ENCODE assay signal across 14 cellular contexts in the genomic region with DNA sequence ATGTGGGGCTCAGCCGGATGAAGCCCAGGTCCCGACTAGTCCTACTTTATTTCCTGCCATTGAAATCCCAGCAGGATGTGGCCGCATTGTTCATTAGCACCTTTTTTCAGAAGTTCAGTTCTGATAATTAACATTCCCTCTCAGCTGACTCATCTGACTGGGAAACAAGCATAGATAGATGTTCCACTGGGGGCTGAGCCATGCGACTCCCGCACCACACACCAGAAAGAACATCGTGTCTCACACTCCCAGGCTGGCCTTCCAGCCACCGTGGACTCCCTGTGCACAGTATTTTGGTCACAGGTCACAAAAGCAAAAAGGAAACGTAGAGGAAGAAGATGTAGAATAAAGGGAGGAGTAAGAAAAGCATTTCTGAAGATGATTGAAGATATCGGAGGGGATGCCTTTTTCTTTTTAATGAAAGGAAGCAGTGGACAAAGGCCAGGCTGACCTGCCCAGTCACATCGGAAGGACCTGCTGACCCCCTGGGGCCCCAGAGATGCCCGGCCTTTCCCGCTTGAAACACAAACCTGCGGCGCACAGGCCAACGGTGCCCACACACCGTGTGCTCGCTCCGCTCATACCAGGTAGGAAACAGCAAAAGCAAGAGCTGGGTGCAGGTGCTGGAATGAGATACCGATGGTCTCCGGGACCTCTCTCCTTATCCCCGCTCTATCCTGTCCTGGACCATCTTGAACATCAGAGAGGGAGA. TPM values are rescaled to one million over a fixed set of nuclear protein-coding genes. Genes with fewer than 3 reads are reported as not detected.
DNase-seq lines count a peak whose midpoint lies in the region; ATAC-seq, FAIRE-seq and TF ChIP-seq lines count a peak whose summit lies in the region.
"Had no signal": no experiment of that assay in that cellular context is flagged by ENCODE, and none has a peak within 500 bp of the region (broad histone marks: within the 10 kb centered on the region; RNA-seq: fewer than 3 reads in every experiment).

No MANE protein-coding gene starts in this region.

- H3K27me3 ChIP-seq in endothelial cell of umbilical vein (ENCODE audit: control insufficient read depth in 2 of 2, insufficient read depth in 2 of 2, low read length in 2 of 2) (no peaks in the 10 kb centered on the region), right lobe of liver (no peaks in the 10 kb centered on the region), subcutaneous abdominal adipose tissue (ENCODE audit: control insufficient read depth in 5 of 5, insufficient read depth in 4 of 5, low read length in 5 of 5) (no peaks in the 10 kb centered on the region)

- H3K4me3 Mint-ChIP-seq in stimulated activated effector memory CD8-positive, alpha-beta T cell treated with anti-CD3 and anti-CD28 coated beads, Interleukin-12 subunit alpha, Interleukin-12 subunit beta, amount 100 ng/mL, for 72 hours: no peak overlapping the region

- CTCF ChIA-PET in endothelial cell of umbilical vein (lab: Charles Lee): interaction anchor here (1.9 kb wide), 1 partner anchor 12 kb away, joined by 7 read pairs; a partner anchor contains a TSS

- H3K27ac Mint-ChIP-seq in stimulated activated effector memory CD8-positive, alpha-beta T cell treated with anti-CD3 and anti-CD28 coated beads, Interleukin-12 subunit alpha, Interleukin-12 subunit beta, amount 100 ng/mL, for 72 hours: no peak overlapping the region

- no TSS peak for BruUV-seq in endothelial cell of umbilical vein (replicated peaks; lab: Mats Ljungman, UMichigan)

- POLR2A ChIA-PET in endothelial cell of umbilical vein (lab: Charles Lee): no interaction called here

- H3K4me1 Mint-ChIP-seq in stimulated activated effector memory CD8-positive, alpha-beta T cell treated with anti-CD3 and anti-CD28 coated beads, Interleukin-12 subunit alpha, Interleukin-12 subunit beta, amount 100 ng/mL, for 72 hours: no peaks in the 10 kb centered on the region

- peak overlapping the region; percentile 9 for H3K4me2 ChIP-seq in endothelial cell of umbilical vein (ENCODE audit: insufficient read depth, low read length)

- H3K79me2 ChIP-seq in endothelial cell of umbilical vein (ENCODE audit: control insufficient read depth, insufficient read depth, low read length): peaks cover 32% of the 10 kb centered on the region

- H3K9me3 ChIP-seq in endothelial cell of umbilical vein (replicated peaks; ENCODE audit: control insufficient read depth, insufficient read depth, low read length) (no peaks in the 10 kb centered on the region), right lobe of liver (no peaks in the 10 kb centered on the region), subcutaneous abdominal adipose tissue (ENCODE audit: control insufficient read depth in 5 of 5, low read length in 5 of 5) (no peaks in the 10 kb centered on the region)

- TF ChIP-seq POLR2A in endothelial cell of umbilical vein (IDR thresholded peaks at IDR 0.05; ENCODE audit: low read depth, low read length): no peak
- TF ChIP-seq POLR2A in right lobe of liver (IDR thresholded peaks at IDR 0.05): no peak

- peak; percentile 97 for FAIRE-seq in endothelial cell of umbilical vein (lab: Jason Lieb, UNC)

- peaks cover 40% of the 10 kb centered on the region for H3K4me1 ChIP-seq in endothelial cell of umbilical vein (ENCODE audit: control insufficient read depth, extremely low read depth, insufficient read depth, low read length)
- peaks cover 0 to 2% (median under 1%) of the 10 kb centered on the region in 4 donors for H3K4me1 ChIP-seq in right lobe of liver
- peaks cover 0 to 38% (median 6%) of the 10 kb centered on the region in 5 donors for H3K4me1 ChIP-seq in subcutaneous abdominal adipose tissue (ENCODE audit: control insufficient read depth in 5 of 5, insufficient read depth in 5 of 5, low read length in 5 of 5)

- peak overlapping the region; percentile 58 for H3K27ac ChIP-seq in endothelial cell of umbilical vein (ENCODE audit: insufficient read depth, low read depth, low read length)
- no peak overlapping the region for H3K27ac ChIP-seq in right lobe of liver
- peak overlapping the region; percentile 41 for H3K27ac ChIP-seq in subcutaneous abdominal adipose tissue (ENCODE audit: low read depth, low read length)

- H4K20me1 ChIP-seq in endothelial cell of umbilical vein (replicated peaks; ENCODE audit: control insufficient read depth, extremely low read depth, insufficient read depth, low read length): no peaks in the 10 kb centered on the region

- H3K9me1 ChIP-seq in endothelial cell of umbilical vein (replicated peaks; ENCODE audit: control insufficient read depth, extremely low read depth, insufficient read depth, low read length): no peaks in the 10 kb centered on the region

- peak; percentile 30 for DNase-seq in SW480 (ENCODE audit: low spot score)
- DNase-seq in endothelial cell of umbilical vein (ENCODE audit: low read depth, low spot score): peak; percentile 86
- DNase-seq in right lobe of liver: no peak
- DNase-seq in stimulated activated effector memory CD8-positive, alpha-beta T cell treated with anti-CD3 and anti-CD28 coated beads, Interleukin-12 subunit alpha, Interleukin-12 subunit beta, amount 100 ng/mL, for 72 hours (ENCODE audit: low spot score in 2 of 2): no peak
- no peak for DNase-seq in NCI-H774 (lab: John Stamatoyannopoulos, UW)
- DNase-seq in amniotic stem cell (lab: John Stamatoyannopoulos, UW): no peak
- no peak for DNase-seq in NOMO-1 treated with DMSO at 0.1 percent for 48 hours (lab: John Stamatoyannopoulos, UW; ENCODE audit: unreplicated experiment)
- DNase-seq: activated CD4-positive, alpha-beta T cell treated with anti-CD3 and anti-CD28 coated beads for 1 hour; activated effector memory CD4-positive, alpha-beta T cell treated with anti-CD3 and anti-CD28 coated beads, Interleukin-2, amount 50 U/mL, for 16 hours; H7; NCI-H1694; stimulated activated CD4-positive, alpha-beta T cell treated with anti-CD3 and anti-CD28 coated beads, Interleukin-15, amount 100 ng/mL, for 24 hours had no signal

- no peak for TF ChIP-seq CTCF in endothelial cell of umbilical vein (IDR thresholded peaks at IDR 0.05; ENCODE audit: extremely low read depth in 1 of 2, insufficient read depth in 1 of 2, low read depth in 1 of 2, low read length in 2 of 2)
- TF ChIP-seq CTCF in right lobe of liver (IDR thresholded peaks at IDR 0.05): no peak

- peak; percentile 12 to 74 (median 48) for ATAC-seq in right lobe of liver
- ATAC-seq in stimulated activated effector memory CD8-positive, alpha-beta T cell treated with anti-CD3 and anti-CD28 coated beads, Interleukin-12 subunit alpha, Interleukin-12 subunit beta, amount 100 ng/mL, for 72 hours: no peak

- intact Hi-C loops in endothelial cell of umbilical vein (cut with micrococcal nuclease) (loop anchor here (1.0 kb wide), 3 partner anchors 12 to 58 kb away; a partner anchor contains a TSS), right lobe of liver (cut with DNase I) (no loop called here)

- no peak overlapping the region for H2AFZ ChIP-seq in endothelial cell of umbilical vein (ENCODE audit: low read depth, low read length)

- H3K9ac ChIP-seq in endothelial cell of umbilical vein (replicated peaks; ENCODE audit: extremely low read depth, insufficient read depth, low read length) (peak overlapping the region; percentile 29), subcutaneous abdominal adipose tissue (ENCODE audit: low read length in 5 of 5) (peak overlapping the region in 1 of 5 donors; percentile 25)

- no peaks in the 10 kb centered on the region for H3K9me3 Mint-ChIP-seq in stimulated activated effector memory CD8-positive, alpha-beta T cell treated with anti-CD3 and anti-CD28 coated beads, Interleukin-12 subunit alpha, Interleukin-12 subunit beta, amount 100 ng/mL, for 72 hours

- dilution Hi-C loops in endothelial cell of umbilical vein (cut with MboI; ENCODE audit: extremely low pct_ligation_motif_present, low sequenced_read_pairs): no loop called here

- H3K36me3 ChIP-seq in endothelial cell of umbilical vein (ENCODE audit: control insufficient read depth in 2 of 2, extremely low read depth in 1 of 2, insufficient read depth in 2 of 2, low read length in 2 of 2) (peaks cover 0 to 10% of the 10 kb centered on the region in 2 experiments), right lobe of liver (no peaks in the 10 kb centered on the region), subcutaneous abdominal adipose tissue (ENCODE audit: control insufficient read depth in 5 of 5, insufficient read depth in 5 of 5, low read length in 5 of 5) (peaks cover 0 to 16% (median 11%) of the 10 kb centered on the region in 5 donors)

- 72% methylated on average over 11 of the region's 21 CpGs for WGBS in right lobe of liver (ENCODE audit: insufficient coverage, low coverage, low lambda C conversion rate, missing lambda C conversion rate)

- H3K4me3 ChIP-seq in endothelial cell of umbilical vein (replicated peaks in 1 of 3; ENCODE audit: insufficient read depth in 1 of 3, low read depth in 1 of 3, low read length in 3 of 3): no peak overlapping the region
- no peak overlapping the region for H3K4me3 ChIP-seq in right lobe of liver
- H3K4me3 ChIP-seq in subcutaneous abdominal adipose tissue (ENCODE audit: low read depth in 1 of 5, low read length in 5 of 5): peak overlapping the region in 1 of 5 donors; percentile 9
- H3K4me3 ChIP-seq: coronary artery had no signal

- no peaks in the 10 kb centered on the region for H3K36me3 Mint-ChIP-seq in stimulated activated effector memory CD8-positive, alpha-beta T cell treated with anti-CD3 and anti-CD28 coated beads, Interleukin-12 subunit alpha, Interleukin-12 subunit beta, amount 100 ng/mL, for 72 hours

RNA-seq across cellular contexts. Expression of a gene that starts 11.8 kb away (rescaled TPM):
- total RNA-seq in endothelial cell of umbilical vein (72.6 and 75.8 TPM in 2 replicates), right lobe of liver (10 to 100 TPM in 3 of 6 experiments, 1 to 10 TPM in 3; 6.4 to 18.1 (median 11.1) TPM)
- 50.8 and 54.5 TPM in 2 replicates for polyA plus RNA-seq in endothelial cell of umbilical vein
- polyA plus RNA-seq in endothelial cell of umbilical vein (2011; cell fraction: cytosol; rRNA removed): 55.6 and 63.8 TPM in 2 replicates
- polyA plus RNA-seq in endothelial cell of umbilical vein (2011; cell fraction: nucleus; rRNA removed): 54.4 and 62.9 TPM in 2 replicates
- 45.5 and 51.6 TPM in 2 replicates for polyA plus RNA-seq in endothelial cell of umbilical vein (2012)
- 156 and 158 TPM in 2 replicates for polyA minus RNA-seq in endothelial cell of umbilical vein
- not detected for polyA minus RNA-seq in endothelial cell of umbilical vein (2011; cell fraction: cytosol; rRNA and poly(A)+ RNA removed)
- polyA minus RNA-seq in endothelial cell of umbilical vein (2011; cell fraction: nucleus; rRNA and poly(A)+ RNA removed): 79.6 and 96.9 TPM in 2 replicates

RNA-seq across cellular contexts. Expression of a gene that starts 28.7 kb away (rescaled TPM):
- total RNA-seq in endothelial cell of umbilical vein: 4.0 and 5.3 TPM in 2 replicates
- 0.17 and 0.25 TPM in 2 replicates for polyA plus RNA-seq in endothelial cell of umbilical vein
- polyA plus RNA-seq in endothelial cell of umbilical vein (2011; cell fraction: cytosol; rRNA removed): 0.14 and 0.17 TPM in 2 replicates
- 3.7 and 4.7 TPM in 2 replicates for polyA plus RNA-seq in endothelial cell of umbilical vein (2011; cell fraction: nucleus; rRNA removed)
- 0.40 and 0.90 TPM in 2 replicates for polyA plus RNA-seq in endothelial cell of umbilical vein (2012)
- 9.8 and 10.3 TPM in 2 replicates for polyA minus RNA-seq in endothelial cell of umbilical vein
- 1.8 TPM for polyA minus RNA-seq in endothelial cell of umbilical vein (2011; cell fraction: cytosol; rRNA and poly(A)+ RNA removed)
- 22.9 and 26.7 TPM in 2 replicates for polyA minus RNA-seq in endothelial cell of umbilical vein (2011; cell fraction: nucleus; rRNA and poly(A)+ RNA removed)
- total RNA-seq in right lobe of liver: 1 to 10 TPM in 2 of 6 experiments, under 1 TPM in 4; 0.19 to 1.4 (median 0.65) TPM
- total RNA-seq: H7 had no signal

Comparison
In these comparisons a context has a peak if more than half of its experiments do, and no peak if none do; other contexts are left out.
1. DNase-seq: peak in SW480 (single experiment) and endothelial cell of umbilical vein (single experiment); none in right lobe of liver (0 of 3), stimulated activated effector memory CD8-positive, alpha-beta T cell treated with anti-CD3 and anti-CD28 coated beads, Interleukin-12 subunit alpha, Interleukin-12 subunit beta, amount 100 ng/mL, for 72 hours (0 of 2), NCI-H774 (single experiment), amniotic stem cell (single experiment) and NOMO-1 treated with DMSO at 0.1 percent for 48 hours (single experiment).
2. H3K27ac ChIP-seq: peak in endothelial cell of umbilical vein (single experiment) and subcutaneous abdominal adipose tissue (single experiment); none in right lobe of liver (0 of 3).